26 cellular contexts compared by ENCODE assay signal in the genomic region with DNA sequence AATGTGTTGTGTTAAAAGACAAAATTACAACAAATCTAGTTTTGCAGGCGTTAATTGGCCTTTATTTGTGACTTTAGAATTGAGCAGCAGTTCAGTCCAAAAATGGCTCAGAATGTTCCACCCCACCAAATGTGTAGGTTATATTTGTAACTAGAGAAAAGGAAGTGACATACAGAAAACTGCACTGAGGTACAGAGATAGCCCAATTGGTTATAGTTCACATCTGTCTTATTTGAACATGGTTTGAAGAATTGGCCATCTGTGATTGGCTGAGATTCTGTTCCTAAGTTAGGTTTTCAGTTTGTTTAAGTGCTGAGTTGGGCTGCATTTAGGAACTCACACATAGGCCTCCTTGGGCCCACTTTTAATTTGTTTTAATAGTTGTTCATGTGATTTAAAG. TPM values are rescaled to one million over a fixed set of nuclear protein-coding genes. Genes with fewer than 3 reads are reported as not detected.
DNase-seq lines count a peak whose midpoint lies in the region; ATAC-seq and TF ChIP-seq lines count a peak whose summit lies in the region.
"Had no signal": no experiment of that assay in that cellular context is flagged by ENCODE, and none has a peak within 500 bp of the region (broad histone marks: within the 10 kb centered on the region; RNA-seq: fewer than 3 reads in every experiment).

No MANE protein-coding gene starts in this region.

- H3K36me3 Mint-ChIP-seq in stimulated activated memory B cell treated with anti-CD40 and anti-IgM and Interleukin-4, amounts not matched to agents 10 μg/mL and 1 μg/mL and 100 μg/mL, for 72 hours, result no peaks in the 10 kb centered on the region

- no peak for TF ChIP-seq EP300 in gastroesophageal sphincter (IDR thresholded peaks at IDR 0.05)

- no peak overlapping the region for H3K9ac ChIP-seq in colonic mucosa (ENCODE audit: low read depth in 2 of 2, low read length in 2 of 2)

- no peak overlapping the region for H3K4me3 ChIP-seq in colonic mucosa
- no peak overlapping the region for H3K4me3 ChIP-seq in brain microvascular endothelial cell (ENCODE audit: low read depth, low read length)
- no peak overlapping the region for H3K4me3 ChIP-seq in gastroesophageal sphincter
- H3K4me3 ChIP-seq: thyroid gland had no signal

- no peak for TF ChIP-seq CTCF in colonic mucosa (IDR thresholded peaks at IDR 0.05)
- no peak for TF ChIP-seq CTCF in brain microvascular endothelial cell (IDR thresholded peaks at IDR 0.05; ENCODE audit: low read depth, low read length, missing control alignments)
- TF ChIP-seq CTCF in gastroesophageal sphincter (IDR thresholded peaks at IDR 0.05), result no peak

- intact Hi-C loops in colonic mucosa (cut with DNase I), result no loop called here

- H3K27ac ChIP-seq in colonic mucosa, result no peak overlapping the region
- no peak overlapping the region for H3K27ac ChIP-seq in brain microvascular endothelial cell
- H3K27ac ChIP-seq in gastroesophageal sphincter, result no peak overlapping the region
- H3K27ac ChIP-seq: thyroid gland had no signal

- H3K27me3 ChIP-seq in colonic mucosa, result no peaks in the 10 kb centered on the region
- H3K27me3 ChIP-seq in brain microvascular endothelial cell (replicated peaks), result no peaks in the 10 kb centered on the region
- no peaks in the 10 kb centered on the region for H3K27me3 ChIP-seq in gastroesophageal sphincter
- H3K27me3 ChIP-seq: thyroid gland had no signal

- H3K9me3 ChIP-seq in colonic mucosa (no peaks in the 10 kb centered on the region), gastroesophageal sphincter (no peaks in the 10 kb centered on the region)
- H3K9me3 ChIP-seq: thyroid gland had no signal

- H3K4me3 Mint-ChIP-seq in stimulated activated memory B cell treated with anti-CD40 and anti-IgM and Interleukin-4, amounts not matched to agents 10 μg/mL and 1 μg/mL and 100 μg/mL, for 72 hours, result no peak overlapping the region
- H3K4me3 Mint-ChIP-seq: activated CD8-positive, alpha-beta T cell treated with anti-CD3 and anti-CD28 coated beads, Interleukin-2, amount 10 ng/mL, durations not matched to agents 7 days and 5 days; activated naive CD8-positive, alpha-beta T cell treated with anti-CD3 and anti-CD28 coated beads, Interleukin-2, amount 50 U/mL, for 24 hours; memory B cell; stimulated activated naive CD8-positive, alpha-beta T cell treated with anti-CD3 and anti-CD28 coated beads, Interleukin-15, amount 100 ng/mL, for 72 hours had no signal

- in situ Hi-C loops in brain microvascular endothelial cell (cut with HindIII; ENCODE audit: low pct_ligation_motif_present, low sequenced_read_pairs), result no loop called here

- no peak overlapping the region for H3K27ac Mint-ChIP-seq in stimulated activated memory B cell treated with anti-CD40 and anti-IgM and Interleukin-4, amounts not matched to agents 10 μg/mL and 1 μg/mL and 100 μg/mL, for 72 hours
- H3K27ac Mint-ChIP-seq: activated CD8-positive, alpha-beta T cell treated with anti-CD3 and anti-CD28 coated beads, Interleukin-2, amount 10 ng/mL, durations not matched to agents 7 days and 5 days; activated naive CD8-positive, alpha-beta T cell treated with anti-CD3 and anti-CD28 coated beads, Interleukin-2, amount 50 U/mL, for 24 hours; memory B cell; progenitor cell of endocrine pancreas; stimulated activated naive CD8-positive, alpha-beta T cell treated with anti-CD3 and anti-CD28 coated beads, Interleukin-15, amount 100 ng/mL, for 72 hours had no signal

- H3K4me1 ChIP-seq in colonic mucosa (no peaks in the 10 kb centered on the region), gastroesophageal sphincter (no peaks in the 10 kb centered on the region)
- H3K4me1 ChIP-seq: thyroid gland had no signal

- peaks cover 11% of the 10 kb centered on the region for H3K9me3 Mint-ChIP-seq in stimulated activated memory B cell treated with anti-CD40 and anti-IgM and Interleukin-4, amounts not matched to agents 10 μg/mL and 1 μg/mL and 100 μg/mL, for 72 hours
- H3K9me3 Mint-ChIP-seq: activated naive CD8-positive, alpha-beta T cell treated with anti-CD3 and anti-CD28 coated beads, Interleukin-2, amount 50 U/mL, for 24 hours had no signal

- no peak for TF ChIP-seq POLR2A in gastroesophageal sphincter (IDR thresholded peaks at IDR 0.05)

- DNase-seq in NAMALWA (ENCODE audit: low spot score), result peak; percentile 62
- DNase-seq in colonic mucosa, result no peak
- DNase-seq in brain microvascular endothelial cell, result no peak
- DNase-seq: activated CD8-positive, alpha-beta T cell treated with anti-CD3 and anti-CD28 coated beads, Interleukin-2, amount 10 ng/mL, durations not matched to agents 7 days and 5 days; activated gamma-delta T cell; activated naive CD8-positive, alpha-beta T cell treated with anti-CD3 and anti-CD28 coated beads, Interleukin-2, amount 50 U/mL, for 24 hours; activated T-cell treated with anti-CD3 and anti-CD28 coated beads for 4 hours; cerebellar nuclear complex; KBM-7; NCI-H146; PC-3; SHP77; stimulated activated naive CD8-positive, alpha-beta T cell treated with anti-CD3 and anti-CD28 coated beads, Interleukin-15, amount 100 ng/mL, for 72 hours; T-helper 1 cell; thyroid gland had no signal

- WGBS in gastroesophageal sphincter (ENCODE audit: low coverage in 1 of 2), 2 donors, result 86% methylated on average over 1 of the region's 1 CpG; no CpG with 5 or more reads in 1 of the 2 donors

- ATAC-seq in GM18861 (IDR thresholded peaks at IDR 0.05; ENCODE audit: unreplicated experiment) (peak; percentile 45), HG02870 (IDR thresholded peaks at IDR 0.05; ENCODE audit: unreplicated experiment) (peak; percentile 87), gastroesophageal sphincter (no peak)
- ATAC-seq in stimulated activated memory B cell treated with anti-CD40 and anti-IgM and Interleukin-4, amounts not matched to agents 10 μg/mL and 1 μg/mL and 100 μg/mL, for 72 hours, result no peak
- ATAC-seq: activated CD4-positive, CD25-positive, alpha-beta regulatory T cell treated with anti-CD3 and anti-CD28 coated beads, Interleukin-2, amount 50 U/mL, for 24 hours; activated CD8-positive, alpha-beta T cell treated with anti-CD3 and anti-CD28 coated beads, Interleukin-2, amount 10 ng/mL, durations not matched to agents 7 days and 5 days; activated naive CD8-positive, alpha-beta T cell treated with anti-CD3 and anti-CD28 coated beads, Interleukin-2, amount 50 U/mL, for 24 hours; PC-3; sciatic nerve; stimulated activated naive CD8-positive, alpha-beta T cell treated with anti-CD3 and anti-CD28 coated beads, Interleukin-15, amount 100 ng/mL, for 72 hours had no signal

- H3K27me3 Mint-ChIP-seq in stimulated activated memory B cell treated with anti-CD40 and anti-IgM and Interleukin-4, amounts not matched to agents 10 μg/mL and 1 μg/mL and 100 μg/mL, for 72 hours, result peaks cover 10% of the 10 kb centered on the region
- H3K27me3 Mint-ChIP-seq: progenitor cell of endocrine pancreas had no signal

- no peaks in the 10 kb centered on the region for H3K4me1 Mint-ChIP-seq in stimulated activated memory B cell treated with anti-CD40 and anti-IgM and Interleukin-4, amounts not matched to agents 10 μg/mL and 1 μg/mL and 100 μg/mL, for 72 hours
- H3K4me1 Mint-ChIP-seq: activated naive CD8-positive, alpha-beta T cell treated with anti-CD3 and anti-CD28 coated beads, Interleukin-2, amount 50 U/mL, for 24 hours; memory B cell; stimulated activated naive CD8-positive, alpha-beta T cell treated with anti-CD3 and anti-CD28 coated beads, Interleukin-15, amount 100 ng/mL, for 72 hours had no signal

- H3K36me3 ChIP-seq in colonic mucosa (no peaks in the 10 kb centered on the region), brain microvascular endothelial cell (replicated peaks) (no peaks in the 10 kb centered on the region), gastroesophageal sphincter (no peaks in the 10 kb centered on the region)
- H3K36me3 ChIP-seq: thyroid gland had no signal

RNA-seq across cellular contexts. Expression of a gene that starts 12.0 kb away (rescaled TPM):
- total RNA-seq in colonic mucosa, result 1 to 10 TPM; 1.1 to 1.3 TPM
- total RNA-seq in gastroesophageal sphincter, result 10 to 100 TPM; 33.9 to 74.1 (median 35.9) TPM
- total RNA-seq: activated CD8-positive, alpha-beta T cell treated with anti-CD3 and anti-CD28 coated beads, Interleukin-2, amount 10 ng/mL, durations not matched to agents 7 days and 5 days; endothelial cell of umbilical vein; H4; NCI-H460; PC-3; progenitor cell of endocrine pancreas had no signal

Comparison
In these comparisons a context has a peak if more than half of its experiments do, and no peak if none do; other contexts are left out.
1. ATAC-seq: peak in GM18861 (single experiment) and HG02870 (single experiment); none in stimulated activated memory B cell treated with anti-CD40 and anti-IgM and Interleukin-4, amounts not matched to agents 10 μg/mL and 1 μg/mL and 100 μg/mL, for 72 hours (single experiment) and gastroesophageal sphincter (single experiment).
2. RNA of a gene that starts 12.0 kb away (total RNA-seq): 33.9 to 74.1 TPM in gastroesophageal sphincter; 1.1 to 1.3 TPM in colonic mucosa; every median in the first group is over 10 times any median in the second.